ENCODE assay signal across 34 cellular contexts in the genomic region with DNA sequence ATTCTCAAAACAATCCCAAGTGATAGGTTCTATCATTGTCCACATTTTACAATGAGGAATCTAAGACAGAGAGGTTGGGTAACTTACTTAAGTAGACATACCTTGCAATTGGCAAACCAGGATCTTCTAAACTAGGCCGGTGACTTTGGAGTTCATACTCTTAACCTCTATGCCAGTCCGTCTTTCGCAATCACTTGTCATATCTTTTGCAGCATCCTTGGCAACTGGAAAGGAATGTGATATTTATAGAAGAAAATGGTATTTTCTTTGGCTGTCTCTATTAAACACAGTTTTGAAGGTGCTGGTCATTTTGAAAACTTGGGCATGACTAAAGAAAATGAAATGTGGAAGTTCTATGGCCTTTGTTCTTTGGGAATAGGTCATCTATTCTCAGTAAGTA.
"Had no signal": no experiment of that assay in that cellular context is flagged by ENCODE, and none has a peak within 500 bp of the region (broad histone marks: within the 10 kb centered on the region; RNA-seq: fewer than 3 reads in every experiment).

No MANE protein-coding gene starts in this region.

- H3K4me3 ChIP-seq: adrenal gland, body of pancreas, breast epithelium had no signal

- DNase-seq: activated B cell treated with CpG ODN at 0.5 μM for 24 hours; activated CD4-positive, alpha-beta memory T cell treated with anti-CD3 and anti-CD28 coated beads for 36 hours; activated CD4-positive, alpha-beta T cell treated with anti-CD3 and anti-CD28 coated beads for 4 hours; activated CD4-positive, alpha-beta T cell treated with anti-CD3 and anti-CD28 coated beads, Interleukin-2, amount 10 ng/mL, durations not matched to agents 24 days and 14 days; activated CD4-positive, alpha-beta T cell treated with anti-CD3 and anti-CD28 coated beads, Interleukin-2, amount 50 U/mL, for 1 hour; activated CD4-positive, alpha-beta T cell treated with anti-CD3 and anti-CD28 coated beads, Interleukin-2, amount 50 U/mL, for 4 hours; activated CD4-positive, CD25-positive, alpha-beta regulatory T cell treated with anti-CD3 and anti-CD28 coated beads, Interleukin-2, amount 50 U/mL, for 72 hours; activated CD8-positive, alpha-beta memory T cell treated with anti-CD3 and anti-CD28 coated beads, Interleukin-2, amount 50 U/mL, for 4 hours; activated CD8-positive, alpha-beta T cell treated with anti-CD3 and anti-CD28 coated beads for 36 hours; activated effector memory CD4-positive, alpha-beta T cell treated with anti-CD3 and anti-CD28 coated beads, Interleukin-2, amount 50 U/mL, for 16 hours; activated gamma-delta T cell treated with Interleukin-2 at 50 U/mL for 16 hours; activated naive CD4-positive, alpha-beta T cell; activated naive CD4-positive, alpha-beta T cell treated with anti-CD3 and anti-CD28 coated beads for 36 hours; activated naive CD4-positive, alpha-beta T cell treated with anti-CD3 and anti-CD28 coated beads, Interleukin-2, amount 50 U/mL, for 16 hours; activated naive CD8-positive, alpha-beta T cell treated with anti-CD3 and anti-CD28 coated beads for 36 hours; activated T-cell treated with anti-CD3 and anti-CD28 coated beads for 4 hours; activated T-cell treated with anti-CD3 and anti-CD28 coated beads, Interleukin-2, amount 50 U/mL, for 1 hour; activated T-cell treated with anti-CD3 and anti-CD28 coated beads, Interleukin-2, amount 50 U/mL, for 4 hours; activated T-cell treated with anti-CD3 and anti-CD28 coated beads, Interleukin-2, amount 50 U/mL, for 72 hours; adrenal gland; amniotic stem cell; aorta; body of pancreas; brain microvascular endothelial cell; central memory CD4-positive, alpha-beta T cell; T-helper 1 cell; T-helper 2 cell; T-helper 9 cell had no signal

- H3K36me3 ChIP-seq: adrenal gland, brain microvascular endothelial cell, breast epithelium had no signal

- ATAC-seq: activated CD8-positive, alpha-beta T cell treated with anti-CD3 and anti-CD28 coated beads for 36 hours; activated naive CD4-positive, alpha-beta T cell treated with anti-CD3 and anti-CD28 coated beads, Interleukin-2, amount 50 U/mL, for 72 hours; activated T-cell treated with anti-CD3 and anti-CD28 coated beads, Interleukin-2, amount 50 U/mL, for 4 hours; activated T-cell treated with anti-CD3 and anti-CD28 coated beads, Interleukin-2, amount 50 U/mL, for 72 hours; activated T-helper 17 cell treated with anti-CD3 and anti-CD28 coated beads, Interleukin-2, amount 50 U/mL, for 72 hours; body of pancreas had no signal

- H3K4me1 ChIP-seq: adrenal gland, body of pancreas, breast epithelium had no signal

- H3K9me3 ChIP-seq: adrenal gland, body of pancreas, breast epithelium had no signal

- H3K27me3 ChIP-seq: adrenal gland, body of pancreas, brain microvascular endothelial cell, breast epithelium had no signal

- H3K27ac ChIP-seq: adrenal gland, body of pancreas, brain microvascular endothelial cell, breast epithelium, VCaP had no signal

- FAIRE-seq: astrocyte, TTC549 had no signal
